In the genomic region with DNA sequence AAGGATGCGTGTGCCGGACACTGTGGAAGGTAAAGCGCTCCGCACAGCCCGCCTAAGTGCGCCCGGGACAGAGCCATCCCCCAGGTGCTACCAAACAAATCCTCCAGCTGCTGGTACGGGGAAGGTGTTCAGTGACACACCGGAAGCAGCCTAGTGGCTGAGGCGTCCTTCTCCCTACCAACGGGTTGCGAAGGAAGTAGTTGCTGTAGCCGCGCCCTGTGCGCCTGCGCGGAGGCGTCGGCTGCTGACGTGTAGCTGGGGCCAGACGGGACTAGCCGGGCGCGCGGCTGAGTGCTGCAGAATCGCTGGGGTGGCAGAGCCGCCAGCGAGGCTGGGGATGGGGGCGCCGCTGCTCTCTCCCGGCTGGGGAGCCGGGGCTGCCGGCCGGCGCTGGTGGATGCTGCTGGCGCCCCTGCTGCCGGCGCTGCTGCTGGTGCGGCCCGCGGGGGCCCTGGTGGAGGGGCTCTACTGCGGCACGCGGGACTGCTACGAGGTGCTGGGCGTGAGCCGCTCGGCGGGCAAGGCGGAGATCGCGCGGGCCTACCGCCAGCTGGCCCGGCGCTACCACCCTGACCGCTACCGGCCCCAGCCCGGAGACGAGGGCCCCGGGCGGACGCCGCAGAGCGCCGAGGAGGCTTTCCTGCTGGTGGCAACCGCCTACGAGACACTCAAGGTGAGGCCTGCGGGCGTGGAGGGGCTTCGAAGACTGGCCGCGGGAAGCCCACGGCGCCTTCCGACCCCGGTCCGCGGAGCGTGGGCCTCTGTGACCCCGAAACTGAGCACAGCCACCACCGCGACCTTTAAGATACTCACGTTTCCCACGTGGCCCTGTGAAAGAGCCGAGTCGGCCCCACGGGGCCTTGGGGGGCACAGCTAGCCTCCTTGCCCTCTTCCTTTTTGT, we compare ENCODE assay signal across 8 cellular contexts. TPM values are rescaled to one million over a fixed set of nuclear protein-coding genes. Genes with fewer than 3 reads are reported as not detected.
A peak's percentile ranks its signal among the peaks of the same experiment; 100 is the strongest.
DNase-seq lines count a peak whose midpoint lies in the region; ATAC-seq and TF ChIP-seq lines count a peak whose summit lies in the region.

A gene (plus strand): TSS at position 264 of the 901 bp plus-strand sequence. CDS start 74 bp downstream, at position 338.

- TF ChIP-seq POLR2A in NB4 (IDR thresholded peaks at IDR 0.05; ENCODE audit: extremely low read depth, insufficient read length) = peak; percentile 97

- no peaks in the 10 kb centered on the region; the same call in 1 of the 2 replicates for H3K36me3 ChIP-seq in GM06990 (ENCODE audit: control insufficient read depth, insufficient read depth, low read length)

- no peaks in the 10 kb centered on the region for H3K27me3 ChIP-seq in GM06990 (replicated peaks; ENCODE audit: control insufficient read depth, insufficient read depth, low read length)

- DNase-seq in GM06990 (ENCODE audit: extremely low read depth, insufficient read length) = peak; percentile 99
- peak; percentile 98 for DNase-seq in NB4 (ENCODE audit: low read depth)
- peak; percentile 99 for DNase-seq in SK-N-DZ (ENCODE audit: low spot score)
- DNase-seq in activated naive CD4-positive, alpha-beta T cell treated with anti-CD3 and anti-CD28 coated beads, Interleukin-2, amount 50 U/mL, for 16 hours = peak; percentile 95
- DNase-seq in globus pallidus (ENCODE audit: low spot score) = peak; percentile 97
- peak; percentile 62 to 98 (median 95) for DNase-seq in nucleus accumbens (lab: John Stamatoyannopoulos, UW)
- peak; percentile 99 for DNase-seq in superior temporal gyrus (ENCODE audit: extremely low spot score)

- no peak for TF ChIP-seq CTCF in GM06990 (IDR thresholded peaks at IDR 0.05; ENCODE audit: insufficient read depth, low read length, poor library complexity, severe bottlenecking)
- no peak for TF ChIP-seq CTCF in NB4 (IDR thresholded peaks at IDR 0.05; ENCODE audit: low read depth, low read length)

- H3K4me3 ChIP-seq in GM06990 (replicated peaks; ENCODE audit: low read depth, low read length) (peak within 1 kb of the TSS; percentile 90), NB4 (ENCODE audit: low read depth, low read length) (peak within 1 kb of the TSS; percentile 89)

- peak; percentile 95 for ATAC-seq in HG02571 (IDR thresholded peaks at IDR 0.05; ENCODE audit: unreplicated experiment)

RNA-seq across cellular contexts. Expression of the gene that starts here (rescaled TPM):
- 10.2 and 10.4 TPM in 2 replicates for polyA plus RNA-seq in SK-N-DZ (2014; cell fraction: cytosol; rRNA removed)
- 8.7 and 11.6 TPM in 2 replicates for polyA plus RNA-seq in SK-N-DZ (2014; cell fraction: nucleus; rRNA removed)

Comparison
In these comparisons a context has a peak if more than half of its experiments do, and no peak if none do; other contexts are left out.
1. Peak in every context shown above with its lines: DNase-seq, ATAC-seq and H3K4me3 ChIP-seq.